ENCODE assay signal across 20 cellular contexts in genomic region chr3:14273886-14274517, GRCh38.
DNase-seq lines count a peak whose midpoint lies in the region; ATAC-seq and TF ChIP-seq lines count a peak whose summit lies in the region.
"Had no signal": no experiment of that assay in that cellular context is flagged by ENCODE, and none has a peak within 500 bp of the region (broad histone marks: within the 10 kb centered on the region; RNA-seq: fewer than 3 reads in every experiment).

No MANE protein-coding gene starts in this region.

- H3K4me1 ChIP-seq in GM23248 (ENCODE audit: insufficient read depth), result no peaks in the 10 kb centered on the region
- peaks cover 19% of the 10 kb centered on the region for H3K4me1 ChIP-seq in Panc1 (ENCODE audit: control insufficient read depth, insufficient read depth, low read length)
- H3K4me1 ChIP-seq: gastroesophageal sphincter had no signal

- no peaks in the 10 kb centered on the region for H3K9me3 ChIP-seq in GM23248 (ENCODE audit: low read depth)
- no peaks in the 10 kb centered on the region for H3K9me3 ChIP-seq in Panc1 (ENCODE audit: control insufficient read depth, insufficient read depth, low read depth, low read length)

- DNase-seq in ACHN (peak; percentile 30), GM23248 (peak; percentile 30), Panc1 (ENCODE audit: low read depth, low spot score) (no peak), glomerular visceral epithelial cell (ENCODE audit: extremely low spot score) (peak; percentile 31), CD14-positive monocyte (ENCODE audit: low spot score) (no peak)
- DNase-seq in stimulated activated CD4-positive, alpha-beta T cell treated with anti-CD3 and anti-CD28 coated beads, Interleukin-4, amount 100 ng/mL, for 4 hours, result no peak
- DNase-seq: activated T-cell treated with anti-CD3 and anti-CD28 coated beads, Interleukin-2, amount 50 U/mL, for 1 hour; EL; immature natural killer cell; NCI-H187 treated with DMSO at 0.1 percent for 48 hours had no signal

- no peaks in the 10 kb centered on the region for H3F3A ChIP-seq in GM23248 (ENCODE audit: insufficient read depth)

- H3K36me3 ChIP-seq in GM23248 (ENCODE audit: low read depth) (no peaks in the 10 kb centered on the region), Panc1 (ENCODE audit: control insufficient read depth, insufficient read depth, low read length) (no peaks in the 10 kb centered on the region)
- H3K36me3 ChIP-seq: gastroesophageal sphincter had no signal

- H3K4me1 Mint-ChIP-seq in CD14-positive monocyte, result peaks cover 4% of the 10 kb centered on the region
- H3K4me1 Mint-ChIP-seq: B cell, immature natural killer cell had no signal

- in situ Hi-C loops in ACHN (cut with HindIII; ENCODE audit: low pct_ligation_motif_present, low pct_unique_long_range_greater_than_20kb, low sequenced_read_pairs) (no loop called here), GM23248 (cut with MboI) (no loop called here), Panc1 (cut with HindIII; ENCODE audit: low pct_unique_long_range_greater_than_20kb, low sequenced_read_pairs) (no loop called here)

- no peak overlapping the region for H3K27ac ChIP-seq in GM23248
- peak overlapping the region; percentile 39 for H3K27ac ChIP-seq in Panc1 (ENCODE audit: low read length)
- H3K27ac ChIP-seq: gastroesophageal sphincter, KMS-11, skin epidermis had no signal

- H3K9me3 Mint-ChIP-seq in CD14-positive monocyte, result peaks cover 0 to 2% (median 0%) of the 10 kb centered on the region in 7 donors
- H3K9me3 Mint-ChIP-seq: immature natural killer cell; stimulated activated naive CD8-positive, alpha-beta T cell treated with anti-CD3 and anti-CD28 coated beads, Interleukin-15, Interleukin-2, amounts not matched to agents 100 ng/mL and 50 ng/mL, for 24 hours; T-helper 1 cell treated with Interleukin-12 subunit alpha and Interleukin-12 subunit beta and Interleukin-4 antibody, amounts not matched to agents 30 μg/mL and 1 μg/mL, for 36 hours had no signal

- intact Hi-C loops in Panc1 (cut with micrococcal nuclease; ENCODE audit: unreplicated experiment), result no loop called here
- intact Hi-C loops in CD14-positive monocyte (cut with micrococcal nuclease), result no loop called here

- H3K4me3 ChIP-seq in GM23248 (no peak overlapping the region), Panc1 (ENCODE audit: low read depth in 2 of 2, low read length in 2 of 2) (no peak overlapping the region)
- H3K4me3 ChIP-seq: gastroesophageal sphincter, GM12878, skin epidermis had no signal

- no peaks in the 10 kb centered on the region for H3K36me3 Mint-ChIP-seq in CD14-positive monocyte
- H3K36me3 Mint-ChIP-seq: activated naive CD8-positive, alpha-beta T cell; immature natural killer cell had no signal

- TF ChIP-seq CTCF in Panc1 (IDR thresholded peaks at IDR 0.05) (no peak), CD14-positive monocyte (IDR thresholded peaks at IDR 0.05) (no peak)

- CTCF ChIA-PET in Panc1 (lab: Charles Lee), result interaction anchor here (0.6 kb wide), 1 partner anchor 15 kb away, joined by 3 read pairs; no protein-coding TSS in a partner anchor

- no peak overlapping the region for H3K9ac ChIP-seq in GM23248
- H3K9ac ChIP-seq: KMS-11 had no signal

- no peaks in the 10 kb centered on the region for H3K9me2 ChIP-seq in GM23248 (ENCODE audit: insufficient read depth)

- WGBS in GM23248 (ENCODE audit: low coverage in 1 of 2, low lambda C conversion rate in 2 of 2, missing lambda C conversion rate in 2 of 2), 2 experiments, result 77 to 86% methylated on average over 10 of the region's 10 CpGs

- H3K4me3 Mint-ChIP-seq in CD14-positive monocyte, result no peak overlapping the region
- H3K4me3 Mint-ChIP-seq: activated naive CD8-positive, alpha-beta T cell; B cell; immature natural killer cell; stimulated activated naive CD8-positive, alpha-beta T cell treated with anti-CD3 and anti-CD28 coated beads, Interleukin-15, Interleukin-2, amounts not matched to agents 100 ng/mL and 50 ng/mL, for 24 hours; T-helper 1 cell treated with Interleukin-12 subunit alpha and Interleukin-12 subunit beta and Interleukin-4 antibody, amounts not matched to agents 30 μg/mL and 1 μg/mL, for 36 hours had no signal

- ATAC-seq in Panc1 (peak; percentile 53; the same call in 1 of the 2 replicates), HG03175 (IDR thresholded peaks at IDR 0.05; ENCODE audit: unreplicated experiment) (no peak), SK-N-SH treated with all-trans-retinoic acid at 6 μM for 48 hours (no peak)
- ATAC-seq: gastroesophageal sphincter, GM12878 had no signal

- peaks cover 2 to 10% (median 5%) of the 10 kb centered on the region in 3 donors for H3K27me3 Mint-ChIP-seq in CD14-positive monocyte (ENCODE audit: low read depth in 3 of 3)
- H3K27me3 Mint-ChIP-seq: stimulated activated naive CD8-positive, alpha-beta T cell treated with anti-CD3 and anti-CD28 coated beads, Interleukin-15, Interleukin-2, amounts not matched to agents 100 ng/mL and 50 ng/mL, for 24 hours had no signal

- BruUV-seq in Panc1 (replicated peaks; lab: Mats Ljungman, UMichigan), result no TSS peak

- POLR2A ChIA-PET in Panc1 (lab: Charles Lee), result no interaction called here

- no peak overlapping the region for H3K4me2 ChIP-seq in GM23248 (ENCODE audit: unreplicated experiment)
- H3K4me2 ChIP-seq: KMS-11 had no signal

- H3K27me3 ChIP-seq in GM23248 (replicated peaks; ENCODE audit: insufficient read depth) (peaks cover 7% of the 10 kb centered on the region), Panc1 (ENCODE audit: control insufficient read depth, insufficient read depth, low read length) (no peaks in the 10 kb centered on the region)

- no peaks in the 10 kb centered on the region for H4K20me1 ChIP-seq in GM23248 (ENCODE audit: insufficient read depth)

- no peak overlapping the region for H2AFZ ChIP-seq in GM23248

- peak overlapping the region in 1 of 7 donors; percentile 52 for H3K27ac Mint-ChIP-seq in CD14-positive monocyte
- H3K27ac Mint-ChIP-seq: activated naive CD8-positive, alpha-beta T cell; B cell; immature natural killer cell; stimulated activated naive CD8-positive, alpha-beta T cell treated with anti-CD3 and anti-CD28 coated beads, Interleukin-15, Interleukin-2, amounts not matched to agents 100 ng/mL and 50 ng/mL, for 24 hours; T-helper 1 cell treated with Interleukin-12 subunit alpha and Interleukin-12 subunit beta and Interleukin-4 antibody, amounts not matched to agents 30 μg/mL and 1 μg/mL, for 36 hours had no signal

- no peaks in the 10 kb centered on the region for H3K79me2 ChIP-seq in GM23248 (ENCODE audit: insufficient read depth)

TF ChIP-seq in SK-N-SH treated with all-trans-retinoic acid at 6 μM for 48 hours, 23 proteins besides CTCF, POLR2A, EP300 and RAD21:
- TF ChIP-seq OSR1 (CRISPR knock-in tag; IDR thresholded peaks at IDR 0.05) (no peak), POU6F1 (CRISPR knock-in tag; IDR thresholded peaks at IDR 0.05; ENCODE audit: borderline replicate concordance, low read depth) (no peak), ESRRG (CRISPR knock-in tag; IDR thresholded peaks at IDR 0.05) (no peak), TCF4 (CRISPR knock-in tag; IDR thresholded peaks at IDR 0.05; ENCODE audit: borderline replicate concordance) (no peak), ARNTL (CRISPR knock-in tag; IDR thresholded peaks at IDR 0.05; ENCODE audit: borderline replicate concordance, low read depth) (no peak)

Comparison
In these comparisons a context has a peak if more than half of its experiments do, and no peak if none do; other contexts are left out.
1. DNase-seq: peak in ACHN (single experiment), GM23248 (single experiment) and glomerular visceral epithelial cell (single experiment); none in Panc1 (single experiment), CD14-positive monocyte (single experiment) and stimulated activated CD4-positive, alpha-beta T cell treated with anti-CD3 and anti-CD28 coated beads, Interleukin-4, amount 100 ng/mL, for 4 hours (0 of 2).